8 cellular contexts compared by ENCODE assay signal in the genomic region with DNA sequence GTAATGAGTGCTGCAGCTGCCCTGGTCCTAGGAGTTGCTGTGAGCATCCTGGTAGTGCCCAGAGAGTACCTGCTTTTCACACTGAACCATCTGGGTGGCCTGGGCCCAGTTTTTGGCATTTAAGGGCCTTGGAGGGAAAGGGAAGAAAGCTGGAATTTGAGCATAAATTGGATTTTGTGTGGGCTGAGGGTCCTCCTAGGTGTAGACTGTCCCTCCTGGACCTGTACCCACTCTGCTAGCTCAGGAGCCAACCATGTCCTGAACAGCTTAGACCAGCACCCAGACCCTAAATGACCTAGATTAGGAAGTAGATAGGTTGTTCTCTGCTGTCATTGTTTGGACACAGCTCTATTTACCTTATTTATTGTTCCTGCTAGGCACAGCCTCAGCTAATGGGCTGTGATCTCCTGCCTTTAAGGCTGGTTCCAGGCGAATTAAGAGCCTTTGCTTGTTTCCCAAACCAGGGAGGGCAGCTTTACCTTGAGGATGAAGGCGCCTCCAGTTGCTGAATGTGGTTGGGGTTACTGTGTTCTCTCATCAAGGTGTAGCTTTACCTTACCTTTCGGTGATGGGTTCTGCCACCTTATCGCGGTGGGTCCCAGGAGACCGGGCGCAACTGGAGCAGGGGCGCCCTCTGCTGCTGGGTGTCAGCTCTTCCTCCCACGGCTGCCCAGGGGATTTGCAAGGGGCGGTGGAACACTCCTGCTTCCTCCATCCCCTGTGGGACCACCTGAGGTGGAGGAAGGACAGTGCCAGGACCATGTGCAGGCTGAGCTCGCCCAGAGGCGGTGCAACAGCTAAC. TPM values are rescaled to one million over a fixed set of nuclear protein-coding genes. Genes with fewer than 3 reads are reported as not detected.
DNase-seq lines count a peak whose midpoint lies in the region; ATAC-seq and TF ChIP-seq lines count a peak whose summit lies in the region.

No MANE protein-coding gene starts in this region.

- H3K9me2 ChIP-seq in DOHH2 (replicated peaks; ENCODE audit: control insufficient read depth, low read length) (no peaks in the 10 kb centered on the region), OCI-LY7 (ENCODE audit: insufficient read depth, low read length) (no peaks in the 10 kb centered on the region)

- BruUV-seq in OCI-LY7 (replicated peaks; lab: Mats Ljungman, UMichigan): no TSS peak

- H4K20me1 ChIP-seq in DOHH2 (ENCODE audit: control insufficient read depth, insufficient read depth, low read depth, low read length): no peaks in the 10 kb centered on the region
- H4K20me1 ChIP-seq in OCI-LY7 (ENCODE audit: insufficient read depth, low read length): no peaks in the 10 kb centered on the region
- no peaks in the 10 kb centered on the region for H4K20me1 ChIP-seq in osteoblast (ENCODE audit: insufficient read depth, low read length)

- peak overlapping the region; percentile 62 to 64 for H3K4me3 Mint-ChIP-seq in activated T-cell treated with anti-CD3 and anti-CD28 coated beads, Interleukin-2, amount 50 U/mL, for 72 hours
- H3K4me3 Mint-ChIP-seq in type B pancreatic cell: no peak overlapping the region

- CTCF ChIA-PET in OCI-LY7 (lab: Charles Lee; ENCODE audit: unreplicated experiment): interaction anchor here (0.5 to 1.8 kb wide), 6 partner anchors 20 to 812 kb away, joined by 3 to 7 read pairs (median 4); no protein-coding TSS in a partner anchor

- H3K9me3 ChIP-seq in DOHH2 (ENCODE audit: control insufficient read depth, insufficient read depth, low read length) (no peaks in the 10 kb centered on the region), OCI-LY7 (ENCODE audit: low read length) (no peaks in the 10 kb centered on the region), osteoblast (ENCODE audit: low read depth, low read length) (no peaks in the 10 kb centered on the region)

- no peak overlapping the region for H3K4me3 ChIP-seq in DOHH2 (ENCODE audit: low read length)
- no peak overlapping the region for H3K4me3 ChIP-seq in OCI-LY7 (ENCODE audit: low read depth, low read length, poor library complexity, severe bottlenecking)
- H3K4me3 ChIP-seq in fibroblast of the aortic adventitia (ENCODE audit: low read depth, low read length): no peak overlapping the region
- no peak overlapping the region for H3K4me3 ChIP-seq in osteoblast (ENCODE audit: insufficient read depth, low read length)

- no peaks in the 10 kb centered on the region for H3K36me3 ChIP-seq in DOHH2 (ENCODE audit: control insufficient read depth, low read length)
- no peaks in the 10 kb centered on the region for H3K36me3 ChIP-seq in OCI-LY7 (ENCODE audit: insufficient read depth, low read length)
- H3K36me3 ChIP-seq in osteoblast (ENCODE audit: insufficient read depth, low read length): no peaks in the 10 kb centered on the region

- H3K79me2 ChIP-seq in DOHH2 (ENCODE audit: control insufficient read depth, low read length): no peaks in the 10 kb centered on the region
- no peaks in the 10 kb centered on the region for H3K79me2 ChIP-seq in OCI-LY7 (ENCODE audit: insufficient read depth, low read depth, low read length)
- H3K79me2 ChIP-seq in osteoblast (ENCODE audit: insufficient read depth, low read length): no peaks in the 10 kb centered on the region

- H3K27me3 ChIP-seq in DOHH2 (ENCODE audit: control insufficient read depth, low read length) (peaks cover 30% of the 10 kb centered on the region), osteoblast (ENCODE audit: insufficient read depth, low read length) (peaks cover 6% of the 10 kb centered on the region)

- peaks cover 89% of the 10 kb centered on the region for H3K4me1 Mint-ChIP-seq in activated T-cell treated with anti-CD3 and anti-CD28 coated beads, Interleukin-2, amount 50 U/mL, for 72 hours (ENCODE audit: low read depth)
- H3K4me1 Mint-ChIP-seq in type B pancreatic cell (ENCODE audit: unreplicated experiment): peaks cover 10% of the 10 kb centered on the region

- POLR2A ChIA-PET in OCI-LY7 (lab: Charles Lee): interaction anchor here (0.5 to 0.8 kb wide), 4 partner anchors 8 to 1200 kb away, joined by 3 read pairs; no protein-coding TSS in a partner anchor

- H3K27ac Mint-ChIP-seq in activated T-cell treated with anti-CD3 and anti-CD28 coated beads, Interleukin-2, amount 50 U/mL, for 72 hours: no peak overlapping the region
- no peak overlapping the region for H3K27ac Mint-ChIP-seq in type B pancreatic cell

- peak; percentile 67 to 68 for ATAC-seq in activated T-cell treated with anti-CD3 and anti-CD28 coated beads, Interleukin-2, amount 50 U/mL, for 72 hours (replicated peaks in 1 of 2)
- no peak for ATAC-seq in HG03108 (IDR thresholded peaks at IDR 0.05; ENCODE audit: unreplicated experiment)

- no peaks in the 10 kb centered on the region for H3K36me3 Mint-ChIP-seq in activated T-cell treated with anti-CD3 and anti-CD28 coated beads, Interleukin-2, amount 50 U/mL, for 72 hours (ENCODE audit: insufficient read depth in 2 of 2)
- no peaks in the 10 kb centered on the region for H3K36me3 Mint-ChIP-seq in type B pancreatic cell

- intact Hi-C loops in OCI-LY7 (cut with micrococcal nuclease; ENCODE audit: unreplicated experiment): loop anchor here (5.0 to 10.0 kb wide), 3 partner anchors 34 to 887 kb away; a partner anchor contains a TSS

- no peaks in the 10 kb centered on the region for H3K27me3 Mint-ChIP-seq in activated T-cell treated with anti-CD3 and anti-CD28 coated beads, Interleukin-2, amount 50 U/mL, for 72 hours (ENCODE audit: low read depth)
- H3K27me3 Mint-ChIP-seq in type B pancreatic cell: peaks cover 12% of the 10 kb centered on the region

- H3F3A ChIP-seq in DOHH2 (ENCODE audit: control insufficient read depth, insufficient read depth): no peaks in the 10 kb centered on the region

- DNase-seq in HK-2 (ENCODE audit: unreplicated experiment) (peak; percentile 59), OCI-LY7 (ENCODE audit: low spot score) (peak; percentile 45), fibroblast of the aortic adventitia (ENCODE audit: low read depth) (peak; percentile 46), osteoblast (ENCODE audit: insufficient read length, low spot score, missing footprints) (peak; percentile 71), type B pancreatic cell (ENCODE audit: extremely low spot score, unreplicated experiment) (no peak)
- peak; percentile 79 to 83 for DNase-seq in activated T-cell treated with anti-CD3 and anti-CD28 coated beads, Interleukin-2, amount 50 U/mL, for 72 hours

- H2AFZ ChIP-seq in OCI-LY7 (ENCODE audit: low read length) (peak overlapping the region; percentile 51; the same call in 1 of the 2 replicates), osteoblast (ENCODE audit: low read length) (no peak overlapping the region)

- H3K27ac ChIP-seq in DOHH2 (ENCODE audit: low read depth, low read length) (no peak overlapping the region), OCI-LY7 (ENCODE audit: low read depth, low read length, poor library complexity, severe bottlenecking) (no peak overlapping the region), osteoblast (ENCODE audit: low read depth, low read length) (no peak overlapping the region)

- peaks cover 10% of the 10 kb centered on the region for H3K4me1 ChIP-seq in DOHH2 (ENCODE audit: control insufficient read depth, low read length)
- peaks cover 19% of the 10 kb centered on the region for H3K4me1 ChIP-seq in OCI-LY7 (ENCODE audit: insufficient read depth, low read length, poor library complexity, severe bottlenecking)
- peaks cover 16% of the 10 kb centered on the region for H3K4me1 ChIP-seq in osteoblast (ENCODE audit: insufficient read depth, low read length)

- H3K4me2 ChIP-seq in DOHH2 (ENCODE audit: low read length): no peak overlapping the region
- H3K4me2 ChIP-seq in OCI-LY7 (ENCODE audit: low read length): 0 out of 2 replicates have a peak overlapping the region, but pooled peaks have one; percentile 57
- H3K4me2 ChIP-seq in osteoblast (ENCODE audit: insufficient read depth, low read length): peak overlapping the region; percentile 22

- TF ChIP-seq CTCF in DOHH2 (IDR thresholded peaks at IDR 0.05; ENCODE audit: low read depth, low read length, poor library complexity, severe bottlenecking) (peak; percentile 89), OCI-LY7 (conservative IDR thresholded peaks at IDR 0.05; ENCODE audit: low read length) (peak; percentile 81), fibroblast of the aortic adventitia (IDR thresholded peaks at IDR 0.05; ENCODE audit: insufficient read depth, low read length) (peak; percentile 88), osteoblast (IDR thresholded peaks at IDR 0.05; ENCODE audit: extremely low read depth, low read depth, low read length) (peak; percentile 75), type B pancreatic cell (conservative IDR thresholded peaks at IDR 0.05) (peak; percentile 84)

- H3K9me3 Mint-ChIP-seq in activated T-cell treated with anti-CD3 and anti-CD28 coated beads, Interleukin-2, amount 50 U/mL, for 72 hours: no peaks in the 10 kb centered on the region
- no peaks in the 10 kb centered on the region for H3K9me3 Mint-ChIP-seq in type B pancreatic cell

RNA-seq across cellular contexts. Expression of a gene that starts 34.4 kb away (rescaled TPM):
- total RNA-seq in OCI-LY7 (2014; rRNA removed; shearing (Covaris generic)): not detected in 2 replicates
- total RNA-seq in OCI-LY7 (2022) (0.24 and 0.38 TPM in 2 replicates), fibroblast of the aortic adventitia (ENCODE audit: low replicate concordance) (4.0 and 29.1 TPM in 2 replicates), osteoblast (6.5 and 9.0 TPM in 2 replicates), type B pancreatic cell (ENCODE audit: low replicate concordance) (26.1 and 38.7 TPM in 2 replicates)
- 1 to 10 TPM; 7.0 to 8.6 TPM for total RNA-seq in activated T-cell treated with anti-CD3 and anti-CD28 coated beads, Interleukin-2, amount 50 U/mL, for 72 hours
